Comparison of ENCODE assay signal across 1 cellular context in genomic region chr10:3995302-3996210, GRCh38.
TF ChIP-seq lines count a peak whose summit lies in the region.

No MANE protein-coding gene starts in this region.

TF ChIP-seq in IMR-90, 13 proteins besides CTCF, POLR2A, EP300 and RAD21 (continued from another document):
- TF ChIP-seq FOS (IDR thresholded peaks at IDR 0.05; ENCODE audit: low read depth, low read length) (no peak), BHLHE40 (IDR thresholded peaks at IDR 0.05; ENCODE audit: low read depth, low read length) (no peak), RCOR1 (IDR thresholded peaks at IDR 0.05; ENCODE audit: insufficient replicate concordance, low read length) (no peak), MXI1 (IDR thresholded peaks at IDR 0.05; ENCODE audit: borderline replicate concordance, low read depth, low read length) (no peak)
TF ChIP-seq in IMR-90: peak in this region for 1.
